ENCODE assay signal across 16 cellular contexts in the genomic region with DNA sequence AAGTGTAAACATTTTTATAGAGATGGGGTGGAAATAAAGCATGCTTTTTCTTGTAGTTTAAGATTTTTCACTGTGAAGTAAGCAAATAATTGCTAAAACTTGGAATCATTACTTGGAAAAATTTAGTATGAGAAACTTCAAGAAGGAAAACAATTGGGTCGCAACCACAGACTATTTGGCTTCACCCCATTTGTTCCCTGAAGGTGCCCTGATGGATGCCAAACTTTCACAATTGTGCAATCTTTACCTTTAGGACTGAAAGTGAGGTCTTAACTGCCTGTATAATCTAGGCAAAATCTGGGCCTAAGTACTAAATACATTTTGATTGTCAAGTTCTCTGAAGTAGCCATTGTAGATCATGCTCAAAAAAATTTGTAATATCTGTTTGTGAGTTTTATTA.
A peak's percentile ranks its signal among the peaks of the same experiment; 100 is the strongest.
DNase-seq lines count a peak whose midpoint lies in the region; ATAC-seq and TF ChIP-seq lines count a peak whose summit lies in the region.
"Had no signal": no experiment of that assay in that cellular context is flagged by ENCODE, and none has a peak within 500 bp of the region (broad histone marks: within the 10 kb centered on the region; RNA-seq: fewer than 3 reads in every experiment).

No MANE protein-coding gene starts in this region.

- intact Hi-C loops in MCF 10A (cut with micrococcal nuclease): no loop called here
- intact Hi-C loops in aorta (cut with DNase I): no loop called here

- in situ Hi-C loops in GM23248 (cut with MboI): no loop called here

- TF ChIP-seq CTCF in MCF 10A (IDR thresholded peaks at IDR 0.05; ENCODE audit: unreplicated experiment) (no peak), fibroblast of the aortic adventitia (IDR thresholded peaks at IDR 0.05; ENCODE audit: insufficient read depth, low read length) (no peak)

- H4K20me1 ChIP-seq in GM23248 (ENCODE audit: insufficient read depth): no peaks in the 10 kb centered on the region

- no peak overlapping the region for H3K9ac ChIP-seq in GM23248

- no peaks in the 10 kb centered on the region for H3F3A ChIP-seq in GM23248 (ENCODE audit: insufficient read depth)

- DNase-seq in GM23248 (no peak), MCF 10A (ENCODE audit: unreplicated experiment) (peak; percentile 59), fibroblast of the aortic adventitia (ENCODE audit: low read depth) (peak; percentile 82), renal cortical epithelial cell (ENCODE audit: low read depth) (peak; percentile 64), NCI-H526 (lab: John Stamatoyannopoulos, UW) (no peak), dermis blood vessel endothelial cell (no peak), aorta (no peak)
- DNase-seq: 8988T; ACHN; BE2C; CD4-positive, alpha-beta memory T cell; DMS79 treated with DMSO at 0.1 percent for 48 hours; EL had no signal

- H3K9me2 ChIP-seq in GM23248 (ENCODE audit: insufficient read depth): no peaks in the 10 kb centered on the region; the same call in 1 of the 2 replicates

- H3K79me2 ChIP-seq in GM23248 (ENCODE audit: insufficient read depth): no peaks in the 10 kb centered on the region

- no peaks in the 10 kb centered on the region for H3K27me3 ChIP-seq in GM23248 (replicated peaks; ENCODE audit: insufficient read depth)
- no peaks in the 10 kb centered on the region for H3K27me3 ChIP-seq in aorta (ENCODE audit: control insufficient read depth in 1 of 2, insufficient read depth in 2 of 2, low read length in 1 of 2)
- H3K27me3 ChIP-seq: BE2C had no signal

- H3K36me3 ChIP-seq in GM23248 (ENCODE audit: low read depth): no peaks in the 10 kb centered on the region
- no peaks in the 10 kb centered on the region for H3K36me3 ChIP-seq in aorta (ENCODE audit: control insufficient read depth in 1 of 2, insufficient read depth in 2 of 2, low read length in 1 of 2)
- H3K36me3 ChIP-seq: BE2C had no signal

- H3K27ac Mint-ChIP-seq in MCF 10A (ENCODE audit: low read depth, unreplicated experiment): no peak overlapping the region
- H3K27ac Mint-ChIP-seq: CD4-positive, alpha-beta memory T cell had no signal

- H3K36me3 Mint-ChIP-seq in MCF 10A (ENCODE audit: insufficient read depth, unreplicated experiment): no peaks in the 10 kb centered on the region
- H3K36me3 Mint-ChIP-seq: CD4-positive, alpha-beta memory T cell had no signal

- no peaks in the 10 kb centered on the region for H3K27me3 Mint-ChIP-seq in MCF 10A (ENCODE audit: insufficient read depth, unreplicated experiment)
- H3K27me3 Mint-ChIP-seq: CD4-positive, alpha-beta memory T cell had no signal

- 33 to 56% methylated on average over 1 of the region's 1 CpG for WGBS in GM23248 (ENCODE audit: low coverage in 1 of 2, low lambda C conversion rate in 2 of 2, missing lambda C conversion rate in 2 of 2), 2 experiments
- WGBS in aorta, 2 donors: 3 to 6% methylated on average over 1 of the region's 1 CpG

- H3K4me3 ChIP-seq in GM23248 (no peak overlapping the region), fibroblast of the aortic adventitia (ENCODE audit: low read depth, low read length) (no peak overlapping the region), aorta (ENCODE audit: low read length in 2 of 2) (no peak overlapping the region)

- H2AFZ ChIP-seq in GM23248: peak overlapping the region; percentile 52; the same call in 1 of the 2 replicates

- no peak overlapping the region for H3K4me2 ChIP-seq in GM23248 (ENCODE audit: unreplicated experiment)

- H3K4me1 ChIP-seq in GM23248 (ENCODE audit: insufficient read depth): no peaks in the 10 kb centered on the region
- no peaks in the 10 kb centered on the region for H3K4me1 ChIP-seq in aorta (ENCODE audit: control insufficient read depth in 1 of 2, insufficient read depth in 2 of 2, low read length in 2 of 2)
- H3K4me1 ChIP-seq: BE2C had no signal

- CTCF ChIA-PET in MCF 10A (lab: Yijun Ruan, JAX): no interaction called here

- ATAC-seq in GM21447 (IDR thresholded peaks at IDR 0.05; ENCODE audit: unreplicated experiment) (no peak), aorta (ENCODE audit: low FRiP score) (no peak)
- ATAC-seq: HCT116 had no signal

- peaks cover 7% of the 10 kb centered on the region for H3K4me1 Mint-ChIP-seq in MCF 10A (ENCODE audit: insufficient read depth, unreplicated experiment)
- H3K4me1 Mint-ChIP-seq: CD4-positive, alpha-beta memory T cell had no signal

- no peak overlapping the region for H3K27ac ChIP-seq in GM23248
- H3K27ac ChIP-seq in aorta (ENCODE audit: low read depth in 1 of 2, low read length in 2 of 2): no peak overlapping the region
- H3K27ac ChIP-seq: C4-2B had no signal

- no peaks in the 10 kb centered on the region for H3K9me3 Mint-ChIP-seq in MCF 10A (ENCODE audit: unreplicated experiment)

- POLR2A ChIA-PET in MCF 10A (lab: Yijun Ruan, JAX): no interaction called here

- no peak overlapping the region for H3K4me3 Mint-ChIP-seq in MCF 10A (ENCODE audit: unreplicated experiment)
- H3K4me3 Mint-ChIP-seq: CD4-positive, alpha-beta memory T cell had no signal

- no peaks in the 10 kb centered on the region for H3K9me3 ChIP-seq in GM23248 (ENCODE audit: low read depth)
- H3K9me3 ChIP-seq in aorta (ENCODE audit: control insufficient read depth, low read length): no peaks in the 10 kb centered on the region
- H3K9me3 ChIP-seq: BE2C had no signal

- BruUV-seq in MCF 10A (replicated peaks; lab: Mats Ljungman, UMichigan): no TSS peak

Comparison
In these comparisons a context has a peak if more than half of its experiments do, and no peak if none do; other contexts are left out.
1. DNase-seq: peak in MCF 10A (single experiment), fibroblast of the aortic adventitia (single experiment) and renal cortical epithelial cell (single experiment); none in GM23248 (single experiment), NCI-H526 (0 of 2), dermis blood vessel endothelial cell (single experiment) and aorta (0 of 2).